In genomic region chr19:57190301-57190700, GRCh38 we compare ENCODE assay signal across 17 cellular contexts. TPM values are rescaled to one million over a fixed set of nuclear protein-coding genes. Genes with fewer than 3 reads are reported as not detected.
DNase-seq lines count a peak whose midpoint lies in the region; ATAC-seq and TF ChIP-seq lines count a peak whose summit lies in the region.
"Had no signal": no experiment of that assay in that cellular context is flagged by ENCODE, and none has a peak within 500 bp of the region (broad histone marks: within the 10 kb centered on the region; RNA-seq: fewer than 3 reads in every experiment).

No MANE protein-coding gene starts in this region.

- no peak overlapping the region for H3K27ac Mint-ChIP-seq in activated T-cell treated with anti-CD3 and anti-CD28 coated beads, Interleukin-2, amount 50 U/mL, for 72 hours
- H3K27ac Mint-ChIP-seq in stimulated activated naive CD8-positive, alpha-beta T cell treated with anti-CD3 and anti-CD28 coated beads, Interleukin-15, amount 100 ng/mL, for 72 hours: no peak overlapping the region

- TF ChIP-seq POLR2A in esophagus muscularis mucosa (IDR thresholded peaks at IDR 0.05; ENCODE audit: low read depth): no peak

- POLR2A ChIA-PET in OCI-LY7 (lab: Charles Lee): no interaction called here

- peaks cover 10% of the 10 kb centered on the region for H3K79me2 ChIP-seq in OCI-LY7 (ENCODE audit: insufficient read depth, low read depth, low read length)

- H3K4me3 ChIP-seq in OCI-LY7 (ENCODE audit: low read depth, low read length, poor library complexity, severe bottlenecking): no peak overlapping the region
- H3K4me3 ChIP-seq in esophagus muscularis mucosa: peak overlapping the region in 1 of 4 donors; percentile 90

- no peak for TF ChIP-seq EP300 in esophagus muscularis mucosa (IDR thresholded peaks at IDR 0.05)

- peak overlapping the region; percentile 86; the same call in 1 of the 2 replicates for H2AFZ ChIP-seq in OCI-LY7 (ENCODE audit: low read length)

- H3K9me3 ChIP-seq in OCI-LY7 (ENCODE audit: low read length) (peaks cover 15% of the 10 kb centered on the region; the same call in 1 of the 2 replicates), esophagus muscularis mucosa (no peaks in the 10 kb centered on the region)
- H3K9me3 ChIP-seq: body of pancreas had no signal

- no peak overlapping the region for H3K4me2 ChIP-seq in OCI-LY7 (ENCODE audit: low read length)

- H3K9me3 Mint-ChIP-seq in activated T-cell treated with anti-CD3 and anti-CD28 coated beads, Interleukin-2, amount 50 U/mL, for 72 hours: peaks cover 22 to 23% of the 10 kb centered on the region in 2 donors
- peaks cover 24 to 49% of the 10 kb centered on the region in 2 donors for H3K9me3 Mint-ChIP-seq in stimulated activated naive CD8-positive, alpha-beta T cell treated with anti-CD3 and anti-CD28 coated beads, Interleukin-15, amount 100 ng/mL, for 72 hours

- no peak for ATAC-seq in activated T-cell treated with anti-CD3 and anti-CD28 coated beads, Interleukin-2, amount 50 U/mL, for 72 hours (replicated peaks in 1 of 2)
- ATAC-seq in stimulated activated naive CD8-positive, alpha-beta T cell treated with anti-CD3 and anti-CD28 coated beads, Interleukin-15, amount 100 ng/mL, for 72 hours: no peak

- H3K27ac ChIP-seq in OCI-LY7 (ENCODE audit: low read depth, low read length, poor library complexity, severe bottlenecking) (no peak overlapping the region), esophagus muscularis mucosa (replicated peaks in 1 of 4) (no peak overlapping the region)

- BruUV-seq in OCI-LY7 (replicated peaks; lab: Mats Ljungman, UMichigan): no TSS peak

- H3K4me1 ChIP-seq in OCI-LY7 (ENCODE audit: insufficient read depth, low read length, poor library complexity, severe bottlenecking): peaks cover 5% of the 10 kb centered on the region
- peaks cover 20 to 32% (median 28%) of the 10 kb centered on the region in 4 donors for H3K4me1 ChIP-seq in esophagus muscularis mucosa

- no peaks in the 10 kb centered on the region for H4K20me1 ChIP-seq in OCI-LY7 (ENCODE audit: insufficient read depth, low read length)

- H3K27me3 Mint-ChIP-seq in activated T-cell treated with anti-CD3 and anti-CD28 coated beads, Interleukin-2, amount 50 U/mL, for 72 hours (ENCODE audit: low read depth): no peaks in the 10 kb centered on the region
- peaks cover 7% of the 10 kb centered on the region for H3K27me3 Mint-ChIP-seq in stimulated activated naive CD8-positive, alpha-beta T cell treated with anti-CD3 and anti-CD28 coated beads, Interleukin-15, amount 100 ng/mL, for 72 hours

- TF ChIP-seq CTCF in OCI-LY7 (conservative IDR thresholded peaks at IDR 0.05; ENCODE audit: low read length) (no peak), esophagus muscularis mucosa (IDR thresholded peaks at IDR 0.05) (no peak)

- intact Hi-C loops in OCI-LY7 (cut with micrococcal nuclease; ENCODE audit: unreplicated experiment) (no loop called here), esophagus muscularis mucosa (cut with DNase I) (loop anchor here (10.0 kb wide), 1 partner anchor 964 kb away; the partner anchor contains the start of gene ZNF329)

- no peaks in the 10 kb centered on the region for H3K9me2 ChIP-seq in OCI-LY7 (ENCODE audit: insufficient read depth, low read length)

- H3K36me3 ChIP-seq in OCI-LY7 (ENCODE audit: insufficient read depth, low read length): peaks cover 22% of the 10 kb centered on the region
- peaks cover 17 to 27% (median 20%) of the 10 kb centered on the region in 4 donors for H3K36me3 ChIP-seq in esophagus muscularis mucosa

- peak overlapping the region; percentile 88 to 89 for H3K4me3 Mint-ChIP-seq in activated T-cell treated with anti-CD3 and anti-CD28 coated beads, Interleukin-2, amount 50 U/mL, for 72 hours
- peak overlapping the region; percentile 92 to 93 for H3K4me3 Mint-ChIP-seq in stimulated activated naive CD8-positive, alpha-beta T cell treated with anti-CD3 and anti-CD28 coated beads, Interleukin-15, amount 100 ng/mL, for 72 hours

- 86% methylated on average over 3 of the region's 3 CpGs for WGBS in esophagus muscularis mucosa

- CTCF ChIA-PET in OCI-LY7 (lab: Charles Lee; ENCODE audit: unreplicated experiment): no interaction called here

- H3K27me3 ChIP-seq in esophagus muscularis mucosa: peaks cover 0 to 12% (median 0%) of the 10 kb centered on the region in 4 donors
- H3K27me3 ChIP-seq: sigmoid colon, SJCRH30 had no signal

- peaks cover 41 to 64% of the 10 kb centered on the region in 2 donors for H3K36me3 Mint-ChIP-seq in activated T-cell treated with anti-CD3 and anti-CD28 coated beads, Interleukin-2, amount 50 U/mL, for 72 hours (ENCODE audit: insufficient read depth in 2 of 2)

- peaks cover 35% of the 10 kb centered on the region for H3K4me1 Mint-ChIP-seq in activated T-cell treated with anti-CD3 and anti-CD28 coated beads, Interleukin-2, amount 50 U/mL, for 72 hours (ENCODE audit: low read depth)
- peaks cover 40% of the 10 kb centered on the region for H3K4me1 Mint-ChIP-seq in stimulated activated naive CD8-positive, alpha-beta T cell treated with anti-CD3 and anti-CD28 coated beads, Interleukin-15, amount 100 ng/mL, for 72 hours

- no peak for DNase-seq in activated T-cell treated with anti-CD3 and anti-CD28 coated beads, Interleukin-2, amount 50 U/mL, for 72 hours
- DNase-seq in activated T-cell treated with anti-CD3 and anti-CD28 coated beads, Interleukin-2, amount 50 U/mL, for 48 hours: no peak
- no peak for DNase-seq in OCI-LY7 (ENCODE audit: low spot score)
- DNase-seq in esophagus muscularis mucosa (ENCODE audit: extremely low spot score): peak; percentile 31
- no peak for DNase-seq in stimulated activated naive CD8-positive, alpha-beta T cell treated with anti-CD3 and anti-CD28 coated beads, Interleukin-15, amount 100 ng/mL, for 72 hours
- DNase-seq in OCI-M1 (lab: John Stamatoyannopoulos, UW): no peak
- DNase-seq in NCI-H128 (lab: John Stamatoyannopoulos, UW; ENCODE audit: unreplicated experiment): no peak
- no peak for DNase-seq in GM19240 (ENCODE audit: insufficient read length, low spot score)
- DNase-seq: activated CD4-positive, alpha-beta T cell treated with anti-CD3 and anti-CD28 coated beads, Interleukin-2, amount 50 U/mL, for 1 hour; body of pancreas; mammary epithelial cell; NCI-H1105; NCI-H524; sigmoid colon; SJCRH30 had no signal

RNA-seq across cellular contexts. Expression of gene ZNF264, which starts 1.0 kb away (rescaled TPM):
- total RNA-seq in activated T-cell treated with anti-CD3 and anti-CD28 coated beads, Interleukin-2, amount 50 U/mL, for 72 hours: 10 to 100 TPM; 38.7 to 43.3 TPM
- 7.3 and 10.0 TPM in 2 replicates for total RNA-seq in OCI-LY7 (2014; rRNA removed; shearing (Covaris generic))
- total RNA-seq in OCI-LY7 (2022) (12.2 and 12.6 TPM in 2 replicates), esophagus muscularis mucosa (10 to 100 TPM; 24.1 to 66.7 (median 42.5) TPM)

RNA-seq across cellular contexts. Expression of gene DUXA, which starts 23.0 kb away (rescaled TPM):
- total RNA-seq in activated T-cell treated with anti-CD3 and anti-CD28 coated beads, Interleukin-2, amount 50 U/mL, for 72 hours: not detected
- not detected in 2 replicates for total RNA-seq in OCI-LY7 (2014; rRNA removed; shearing (Covaris generic))
- total RNA-seq in OCI-LY7 (2022) (not detected in 2 replicates), esophagus muscularis mucosa (not detected)
- total RNA-seq: body of pancreas, endothelial cell of umbilical vein, mammary epithelial cell, sigmoid colon, SJCRH30, ureter had no signal

RNA-seq across cellular contexts. Expression of gene AURKC, which starts 40.5 kb away (rescaled TPM):
- 1 to 10 TPM; 2.2 to 4.3 TPM for total RNA-seq in activated T-cell treated with anti-CD3 and anti-CD28 coated beads, Interleukin-2, amount 50 U/mL, for 72 hours
- not detected in 2 replicates for total RNA-seq in OCI-LY7 (2014; rRNA removed; shearing (Covaris generic))
- 1.1 TPM in 1 of 2 replicates, not detected in the other for total RNA-seq in OCI-LY7 (2022)
- 1 to 10 TPM in 1 of 4 donors, under 1 TPM in 3; 0.33 to 1.2 (median 0.85) TPM for total RNA-seq in esophagus muscularis mucosa
- total RNA-seq: body of pancreas had no signal

RNA-seq across cellular contexts. Expression of gene ZIM3, which starts 45.3 kb away (rescaled TPM):
- total RNA-seq in activated T-cell treated with anti-CD3 and anti-CD28 coated beads, Interleukin-2, amount 50 U/mL, for 72 hours: not detected
- not detected in 2 replicates for total RNA-seq in OCI-LY7 (2014; rRNA removed; shearing (Covaris generic))
- total RNA-seq in OCI-LY7 (2022) (not detected in 2 replicates), esophagus muscularis mucosa (not detected)
- total RNA-seq: body of pancreas, endothelial cell of umbilical vein, mammary epithelial cell, sigmoid colon, SJCRH30, ureter had no signal

RNA-seq across cellular contexts. Expression of gene ZNF805, which starts 50.1 kb away (rescaled TPM):
- total RNA-seq in activated T-cell treated with anti-CD3 and anti-CD28 coated beads, Interleukin-2, amount 50 U/mL, for 72 hours: 10 to 100 TPM; 14.4 to 16.2 TPM
- 12.2 and 14.9 TPM in 2 replicates for total RNA-seq in OCI-LY7 (2014; rRNA removed; shearing (Covaris generic))
- total RNA-seq in OCI-LY7 (2022) (8.1 and 10.9 TPM in 2 replicates), esophagus muscularis mucosa (10 to 100 TPM; 13.3 to 19.7 (median 17.3) TPM)
